20 cellular contexts compared by ENCODE assay signal in genomic region chr12:4951601-4952000, GRCh38. TPM values are rescaled to one million over a fixed set of nuclear protein-coding genes. Genes with fewer than 3 reads are reported as not detected.
DNase-seq lines count a peak whose midpoint lies in the region; ATAC-seq and TF ChIP-seq lines count a peak whose summit lies in the region.
"Had no signal": no experiment of that assay in that cellular context is flagged by ENCODE, and none has a peak within 500 bp of the region (broad histone marks: within the 10 kb centered on the region; RNA-seq: fewer than 3 reads in every experiment).

No MANE protein-coding gene starts in this region.

- TF ChIP-seq POLR2A in thyroid gland (IDR thresholded peaks at IDR 0.05): no peak

- no peaks in the 10 kb centered on the region for H3K36me3 ChIP-seq in thyroid gland
- H3K36me3 ChIP-seq: BLaER1 had no signal

- H3K4me3 ChIP-seq in thyroid gland (replicated peaks in 1 of 3): no peak overlapping the region
- H3K4me3 ChIP-seq: BLaER1, GM23248 had no signal

- 18 to 58% methylated on average over 3 of the region's 3 CpGs for WGBS in thyroid gland, 2 donors

- H3K4me1 ChIP-seq in thyroid gland: peaks cover 7 to 10% of the 10 kb centered on the region in 2 donors
- H3K4me1 ChIP-seq: Caco-2 had no signal

- peak; percentile 29 for DNase-seq in NCI-H2107 treated with DMSO at 0.1 percent for 48 hours (lab: John Stamatoyannopoulos, UW; ENCODE audit: unreplicated experiment)
- no peak for DNase-seq in NCI-H2107 (lab: John Stamatoyannopoulos, UW)
- peak; percentile 70 for DNase-seq in NCI-H146 (lab: John Stamatoyannopoulos, UW)
- DNase-seq in WTC11 (ENCODE audit: low spot score): no peak
- peak; percentile 80 to 83 for DNase-seq in thyroid gland
- DNase-seq in MCF 10A (ENCODE audit: unreplicated experiment): no peak
- no peak for DNase-seq in GM19240 (ENCODE audit: insufficient read length, low spot score)
- DNase-seq: Caco-2; CD4-positive, CD25-positive, alpha-beta regulatory T cell; CD8-positive, alpha-beta T cell; DMS153; DND-41; GM23248; H9; HFFc6 had no signal

- H3K4me1 Mint-ChIP-seq in WTC11 (peaks cover 19% of the 10 kb centered on the region), MCF 10A (ENCODE audit: insufficient read depth, unreplicated experiment) (no peaks in the 10 kb centered on the region)
- H3K4me1 Mint-ChIP-seq: CD4-positive, CD25-positive, alpha-beta regulatory T cell had no signal

- no TSS peak for BruUV-seq in MCF 10A (replicated peaks; lab: Mats Ljungman, UMichigan)

- no peaks in the 10 kb centered on the region for H3K27me3 ChIP-seq in thyroid gland
- H3K27me3 ChIP-seq: BLaER1 had no signal

- intact Hi-C loops in thyroid gland (cut with DNase I) (no loop called here), MCF 10A (cut with micrococcal nuclease) (no loop called here)

- H3K36me3 Mint-ChIP-seq in WTC11 (no peaks in the 10 kb centered on the region), MCF 10A (ENCODE audit: insufficient read depth, unreplicated experiment) (no peaks in the 10 kb centered on the region)
- H3K36me3 Mint-ChIP-seq: CD4-positive, CD25-positive, alpha-beta regulatory T cell; CD8-positive, alpha-beta T cell had no signal

- H3K9me3 Mint-ChIP-seq in WTC11: no peaks in the 10 kb centered on the region
- H3K9me3 Mint-ChIP-seq in MCF 10A (ENCODE audit: unreplicated experiment): peaks cover 15% of the 10 kb centered on the region
- H3K9me3 Mint-ChIP-seq: CD8-positive, alpha-beta T cell; H9; HFFc6 had no signal

- H3K4me3 Mint-ChIP-seq in WTC11: no peak overlapping the region
- no peak overlapping the region for H3K4me3 Mint-ChIP-seq in MCF 10A (ENCODE audit: unreplicated experiment)
- H3K4me3 Mint-ChIP-seq: B cell; CD4-positive, CD25-positive, alpha-beta regulatory T cell; CD8-positive, alpha-beta T cell; H9; HFFc6 had no signal

- no peaks in the 10 kb centered on the region for H3K9me3 ChIP-seq in thyroid gland
- H3K9me3 ChIP-seq: BLaER1, Caco-2 had no signal

- peak overlapping the region; percentile 12 to 52 (median 42) for H3K27ac ChIP-seq in thyroid gland
- H3K27ac ChIP-seq: 22Rv1, BLaER1, C4-2B, GM23248 had no signal

- no peak for TF ChIP-seq CTCF in WTC11 (IDR thresholded peaks at IDR 0.05)
- TF ChIP-seq CTCF in thyroid gland (IDR thresholded peaks at IDR 0.05): no peak
- TF ChIP-seq CTCF in MCF 10A (IDR thresholded peaks at IDR 0.05; ENCODE audit: unreplicated experiment): no peak

- CTCF ChIA-PET in WTC11 (lab: Charles Lee): interaction anchor here (0.6 to 1.9 kb wide), 5 partner anchors 11 to 102 kb away, joined by 3 to 7 read pairs (median 4); no protein-coding TSS in a partner anchor
- CTCF ChIA-PET in MCF 10A (lab: Yijun Ruan, JAX): no interaction called here

- POLR2A ChIA-PET in WTC11 (lab: Charles Lee) (no interaction called here), MCF 10A (lab: Yijun Ruan, JAX) (no interaction called here)

- ATAC-seq in WTC11 (peak; percentile 50; the same call in 1 of the 2 replicates), HG02852 (IDR thresholded peaks at IDR 0.05; ENCODE audit: unreplicated experiment) (no peak)
- ATAC-seq: CD8-positive, alpha-beta T cell had no signal

- H3K27ac Mint-ChIP-seq in WTC11 (no peak overlapping the region), MCF 10A (ENCODE audit: low read depth, unreplicated experiment) (no peak overlapping the region)
- H3K27ac Mint-ChIP-seq: B cell; CD4-positive, CD25-positive, alpha-beta regulatory T cell; CD8-positive, alpha-beta T cell; H9; HFFc6 had no signal

- H3K27me3 Mint-ChIP-seq in WTC11 (ENCODE audit: low read depth) (peaks cover 55% of the 10 kb centered on the region), MCF 10A (ENCODE audit: insufficient read depth, unreplicated experiment) (no peaks in the 10 kb centered on the region)

TF ChIP-seq in WTC11, 78 proteins besides CTCF, POLR2A, EP300 and RAD21:
- no peak for TF ChIP-seq E2F1 (CRISPR knock-in tag; IDR thresholded peaks at IDR 0.05)
- TF ChIP-seq ATF1 (CRISPR knock-in tag; IDR thresholded peaks at IDR 0.05): no peak
- TF ChIP-seq RELA (CRISPR knock-in tag; IDR thresholded peaks at IDR 0.05; ENCODE audit: borderline replicate concordance): no peak
- TF ChIP-seq ETV6 (CRISPR knock-in tag; IDR thresholded peaks at IDR 0.05): no peak
- TF ChIP-seq E2F4 (CRISPR knock-in tag; IDR thresholded peaks at IDR 0.05; ENCODE audit: borderline replicate concordance, low read depth): no peak
- no peak for TF ChIP-seq SP1 (CRISPR knock-in tag; conservative IDR thresholded peaks at IDR 0.05)
- no peak for TF ChIP-seq CREB1 (CRISPR knock-in tag; IDR thresholded peaks at IDR 0.05)
- TF ChIP-seq PRRX2 (CRISPR knock-in tag; IDR thresholded peaks at IDR 0.05): no peak
- TF ChIP-seq ZBTB21 (CRISPR knock-in tag; IDR thresholded peaks at IDR 0.05; ENCODE audit: borderline replicate concordance): no peak
- TF ChIP-seq MXD4 (CRISPR knock-in tag; IDR thresholded peaks at IDR 0.05; ENCODE audit: borderline replicate concordance): no peak
- TF ChIP-seq TEAD4 (CRISPR knock-in tag; IDR thresholded peaks at IDR 0.05): no peak
- no peak for TF ChIP-seq JAZF1 (CRISPR knock-in tag; IDR thresholded peaks at IDR 0.05)
- TF ChIP-seq ZNF532 (CRISPR knock-in tag; IDR thresholded peaks at IDR 0.05; ENCODE audit: borderline replicate concordance): no peak
- no peak for TF ChIP-seq CBFB (CRISPR knock-in tag; IDR thresholded peaks at IDR 0.05; ENCODE audit: low read depth)
- TF ChIP-seq NR3C1 (CRISPR knock-in tag; conservative IDR thresholded peaks at IDR 0.05; ENCODE audit: low read depth): no peak

RNA-seq across cellular contexts. Expression of gene KCNA1, which starts 41.9 kb away (rescaled TPM):
- total RNA-seq in WTC11 (2021): 0.04 to 0.11 TPM (median 0.07 TPM) in 3 replicates
- total RNA-seq in thyroid gland: 1 to 10 TPM in 3 of 4 donors, under 1 TPM in 1; 0.27 to 3.9 (median 2.7) TPM
- total RNA-seq in MCF 10A (2022): not detected in 2 replicates
- total RNA-seq: B cell; Caco-2; CD4-positive, CD25-positive, alpha-beta regulatory T cell; CD8-positive, alpha-beta T cell; GM23248; HFFc6 had no signal

Comparison
In these comparisons a context has a peak if more than half of its experiments do, and no peak if none do; other contexts are left out.
1. DNase-seq: peak in NCI-H2107 treated with DMSO at 0.1 percent for 48 hours (single experiment), NCI-H146 (single experiment) and thyroid gland (2 of 2); none in NCI-H2107 (single experiment), WTC11 (single experiment), MCF 10A (single experiment) and GM19240 (single experiment).